ENCODE assay signal across 31 cellular contexts in genomic region chr10:20302033-20302432, GRCh38.
"Had no signal": no experiment of that assay in that cellular context is flagged by ENCODE, and none has a peak within 500 bp of the region (broad histone marks: within the 10 kb centered on the region; RNA-seq: fewer than 3 reads in every experiment).

No MANE protein-coding gene starts in this region.

- H3K36me3 Mint-ChIP-seq: activated naive CD8-positive, alpha-beta T cell treated with anti-CD3 and anti-CD28 coated beads, Interleukin-2, amount 10 ng/mL, durations not matched to agents 7 days and 5 days had no signal

- H3K4me1 Mint-ChIP-seq: activated CD4-positive, alpha-beta T cell treated with anti-CD3 and anti-CD28 coated beads, Interleukin-2, amount 10 ng/mL, durations not matched to agents 24 days and 14 days; activated naive CD8-positive, alpha-beta T cell treated with anti-CD3 and anti-CD28 coated beads, Interleukin-2, amount 10 ng/mL, durations not matched to agents 7 days and 5 days; activated T-helper 17 cell treated with anti-CD3 and anti-CD28 coated beads, Interleukin-2, amount 50 U/mL, for 72 hours had no signal

- H3K27ac ChIP-seq: body of pancreas, Peyer's patch, SJSA1 had no signal

- H3K4me3 ChIP-seq: body of pancreas, Peyer's patch, SJSA1 had no signal

- H3K4me1 ChIP-seq: body of pancreas, Peyer's patch, SJSA1 had no signal

- H3K27ac Mint-ChIP-seq: activated CD4-positive, alpha-beta T cell treated with anti-CD3 and anti-CD28 coated beads, Interleukin-2, amount 10 ng/mL, durations not matched to agents 24 days and 14 days; activated CD8-positive, alpha-beta T cell treated with anti-CD3 and anti-CD28 coated beads for 36 hours; activated naive CD8-positive, alpha-beta T cell treated with anti-CD3 and anti-CD28 coated beads, Interleukin-2, amount 10 ng/mL, durations not matched to agents 7 days and 5 days; activated T-cell treated with anti-CD3 and anti-CD28 coated beads, Interleukin-2, amount 50 U/mL, for 72 hours; activated T-helper 17 cell treated with anti-CD3 and anti-CD28 coated beads, Interleukin-2, amount 50 U/mL, for 72 hours; T-helper 1 cell treated with Interleukin-12 subunit alpha and Interleukin-12 subunit beta and Interleukin-4 antibody, amounts not matched to agents 30 μg/mL and 1 μg/mL, for 36 hours; T-helper 2 cell treated with Interferon-gamma antibody and Interleukin-4, amounts not matched to agents 5 μg/mL and 100 μg/mL, for 36 hours had no signal

- H3K4me3 Mint-ChIP-seq: activated CD4-positive, alpha-beta T cell treated with anti-CD3 and anti-CD28 coated beads, Interleukin-2, amount 10 ng/mL, durations not matched to agents 24 days and 14 days; activated CD8-positive, alpha-beta T cell treated with anti-CD3 and anti-CD28 coated beads for 36 hours; activated naive CD8-positive, alpha-beta T cell treated with anti-CD3 and anti-CD28 coated beads, Interleukin-2, amount 10 ng/mL, durations not matched to agents 7 days and 5 days; activated T-cell treated with anti-CD3 and anti-CD28 coated beads, Interleukin-2, amount 50 U/mL, for 72 hours; activated T-helper 17 cell treated with anti-CD3 and anti-CD28 coated beads, Interleukin-2, amount 50 U/mL, for 72 hours; T-helper 1 cell treated with Interleukin-12 subunit alpha and Interleukin-12 subunit beta and Interleukin-4 antibody, amounts not matched to agents 30 μg/mL and 1 μg/mL, for 36 hours; T-helper 2 cell treated with Interferon-gamma antibody and Interleukin-4, amounts not matched to agents 5 μg/mL and 100 μg/mL, for 36 hours had no signal

- H3K27me3 ChIP-seq: body of pancreas, Peyer's patch, SJSA1 had no signal

- ATAC-seq: activated CD8-positive, alpha-beta T cell treated with anti-CD3 and anti-CD28 coated beads for 36 hours; activated T-cell treated with anti-CD3 and anti-CD28 coated beads, Interleukin-2, amount 50 U/mL, for 72 hours; activated T-helper 17 cell treated with anti-CD3 and anti-CD28 coated beads, Interleukin-2, amount 50 U/mL, for 72 hours; body of pancreas had no signal

- DNase-seq: activated CD4-positive, alpha-beta T cell treated with anti-CD3 and anti-CD28 coated beads, Interleukin-2, amount 10 ng/mL, durations not matched to agents 24 days and 14 days; activated CD4-positive, alpha-beta T cell treated with anti-CD3 and anti-CD28 coated beads, Interleukin-2, amount 50 U/mL, for 4 hours; activated CD8-positive, alpha-beta T cell treated with anti-CD3 and anti-CD28 coated beads for 36 hours; activated effector memory CD4-positive, alpha-beta T cell treated with anti-CD3 and anti-CD28 coated beads, Interleukin-2, amount 50 U/mL, for 16 hours; activated naive CD4-positive, alpha-beta T cell; activated naive CD4-positive, alpha-beta T cell treated with anti-CD3 and anti-CD28 coated beads, Interleukin-2, amount 50 U/mL, for 16 hours; activated naive CD8-positive, alpha-beta T cell treated with anti-CD3 and anti-CD28 coated beads, Interleukin-2, amount 10 ng/mL, durations not matched to agents 7 days and 5 days; activated T-cell treated with anti-CD3 and anti-CD28 coated beads, Interleukin-2, amount 50 U/mL, for 1 hour; activated T-cell treated with anti-CD3 and anti-CD28 coated beads, Interleukin-2, amount 50 U/mL, for 72 hours; body of pancreas; central memory CD4-positive, alpha-beta T cell; Kasumi-1; KG1; MM.1S; MV-4-11; NCI-H1092; NCI-H146; NCI-H187; NCI-H2029 treated with DMSO at 0.1 percent for 48 hours; NCI-H226; NCI-H446 treated with DMSO at 0.1 percent for 48 hours; NCI-H524; NCI-H69; Peyer's patch; RPMI8226; SHP77 treated with DMSO at 0.1 percent for 48 hours; SK-N-SH had no signal

- H3K27me3 Mint-ChIP-seq: activated CD4-positive, alpha-beta T cell treated with anti-CD3 and anti-CD28 coated beads, Interleukin-2, amount 10 ng/mL, durations not matched to agents 24 days and 14 days; activated CD8-positive, alpha-beta T cell treated with anti-CD3 and anti-CD28 coated beads for 36 hours; activated naive CD8-positive, alpha-beta T cell treated with anti-CD3 and anti-CD28 coated beads, Interleukin-2, amount 10 ng/mL, durations not matched to agents 7 days and 5 days; activated T-helper 17 cell treated with anti-CD3 and anti-CD28 coated beads, Interleukin-2, amount 50 U/mL, for 72 hours had no signal
